Comparison of ENCODE assay signal across 25 cellular contexts in the genomic region with DNA sequence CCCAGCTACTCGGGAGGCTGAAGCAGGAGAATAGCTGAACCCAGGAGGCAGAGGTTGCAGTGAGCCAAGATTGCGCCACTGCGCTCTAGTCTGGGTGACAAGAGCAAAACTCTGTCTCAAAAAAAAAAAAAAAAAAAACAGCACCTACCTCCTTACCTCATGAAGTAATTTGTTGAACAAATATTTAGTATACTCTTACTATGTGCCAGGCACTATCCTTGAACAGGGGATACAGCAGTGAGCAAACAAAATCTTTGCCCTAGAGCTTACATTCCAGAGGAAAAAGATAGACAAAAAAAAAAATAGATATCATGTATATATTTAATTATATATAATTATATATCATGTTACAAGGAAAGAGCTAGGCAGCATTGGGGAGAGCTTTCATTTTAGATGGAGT.
"Had no signal": no experiment of that assay in that cellular context is flagged by ENCODE, and none has a peak within 500 bp of the region (broad histone marks: within the 10 kb centered on the region; RNA-seq: fewer than 3 reads in every experiment).

No MANE protein-coding gene starts in this region.

- H2AFZ ChIP-seq: parathyroid adenoma had no signal

- H3K27me3 ChIP-seq: esophagus muscularis mucosa, gastroesophageal sphincter, heart right ventricle, neutrophil, right lobe of liver, thyroid gland had no signal

- H3K9me3 Mint-ChIP-seq: activated CD4-positive, alpha-beta T cell treated with anti-CD3 and anti-CD28 coated beads, Interleukin-2, amount 10 ng/mL, durations not matched to agents 7 days and 5 days; activated naive CD4-positive, alpha-beta T cell treated with anti-CD3 and anti-CD28 coated beads, Interleukin-2, amount 10 ng/mL, durations not matched to agents 7 days and 5 days; activated naive CD8-positive, alpha-beta T cell treated with anti-CD3 and anti-CD28 coated beads, Interleukin-2, amount 50 U/mL, for 24 hours; activated T-cell treated with anti-CD3 and anti-CD28 coated beads, Interleukin-2, amount 50 U/mL, for 24 hours; brain; naive thymus-derived CD4-positive, alpha-beta T cell; stimulated activated effector memory CD8-positive, alpha-beta T cell treated with anti-CD3 and anti-CD28 coated beads, Interleukin-12 subunit alpha, Interleukin-12 subunit beta, amount 100 ng/mL, for 72 hours had no signal

- H3K9ac ChIP-seq: parathyroid adenoma had no signal

- H3K27ac Mint-ChIP-seq: activated CD4-positive, alpha-beta T cell treated with anti-CD3 and anti-CD28 coated beads, Interleukin-2, amount 10 ng/mL, durations not matched to agents 7 days and 5 days; activated naive CD4-positive, alpha-beta T cell treated with anti-CD3 and anti-CD28 coated beads, Interleukin-2, amount 10 ng/mL, durations not matched to agents 7 days and 5 days; activated T-cell treated with anti-CD3 and anti-CD28 coated beads, Interleukin-2, amount 50 U/mL, for 24 hours had no signal

- H3K4me3 Mint-ChIP-seq: activated CD4-positive, alpha-beta T cell treated with anti-CD3 and anti-CD28 coated beads, Interleukin-2, amount 10 ng/mL, durations not matched to agents 7 days and 5 days; activated CD8-positive, alpha-beta T cell treated with anti-CD3 and anti-CD28 coated beads, Interleukin-2, amount 10 ng/mL, durations not matched to agents 7 days and 5 days; activated naive CD4-positive, alpha-beta T cell treated with anti-CD3 and anti-CD28 coated beads, Interleukin-2, amount 10 ng/mL, durations not matched to agents 7 days and 5 days; activated naive CD8-positive, alpha-beta T cell treated with anti-CD3 and anti-CD28 coated beads, Interleukin-2, amount 50 U/mL, for 24 hours; activated T-cell treated with anti-CD3 and anti-CD28 coated beads, Interleukin-2, amount 50 U/mL, for 24 hours; brain; naive thymus-derived CD4-positive, alpha-beta T cell had no signal

- DNase-seq: activated CD4-positive, alpha-beta T cell treated with anti-CD3 and anti-CD28 coated beads, Interleukin-2, amount 10 ng/mL, durations not matched to agents 7 days and 5 days; activated CD8-positive, alpha-beta T cell treated with anti-CD3 and anti-CD28 coated beads, Interleukin-2, amount 10 ng/mL, durations not matched to agents 7 days and 5 days; activated naive CD4-positive, alpha-beta T cell treated with anti-CD3 and anti-CD28 coated beads, Interleukin-2, amount 10 ng/mL, durations not matched to agents 7 days and 5 days; activated naive CD8-positive, alpha-beta T cell treated with anti-CD3 and anti-CD28 coated beads, Interleukin-2, amount 50 U/mL, for 24 hours; activated T-cell treated with anti-CD3 and anti-CD28 coated beads, Interleukin-2, amount 50 U/mL, for 24 hours; anterior cingulate cortex; central memory CD4-positive, alpha-beta T cell; effector CD4-positive, alpha-beta T cell; heart right ventricle; mesenchymal stem cell; mucosa of descending colon; naive thymus-derived CD4-positive, alpha-beta T cell; small intestine; stimulated activated CD4-positive, alpha-beta T cell treated with anti-CD3 and anti-CD28 coated beads, Interleukin-4, amount 100 ng/mL, for 1 hour; T-helper 1 cell; T-helper 9 cell; thyroid gland had no signal

- H3K9me3 ChIP-seq: esophagus muscularis mucosa, gastroesophageal sphincter, heart right ventricle, mucosa of descending colon, neutrophil, right lobe of liver, thyroid gland had no signal

- H3K4me1 ChIP-seq: parathyroid adenoma, right lobe of liver, thyroid gland had no signal

- H3K4me3 ChIP-seq: coronary artery, esophagus muscularis mucosa, gastroesophageal sphincter, heart right ventricle, mucosa of descending colon, right lobe of liver, thyroid gland had no signal

- H3K36me3 ChIP-seq: esophagus muscularis mucosa, gastroesophageal sphincter, heart right ventricle, neutrophil, right lobe of liver, thyroid gland had no signal

- H3K79me2 ChIP-seq: parathyroid adenoma had no signal

- H3K27ac ChIP-seq: coronary artery, esophagus muscularis mucosa, gastroesophageal sphincter, heart right ventricle, neutrophil, parathyroid adenoma, right lobe of liver, thyroid gland had no signal

- H3K36me3 Mint-ChIP-seq: activated naive CD4-positive, alpha-beta T cell treated with anti-CD3 and anti-CD28 coated beads, Interleukin-2, amount 10 ng/mL, durations not matched to agents 7 days and 5 days; brain had no signal

- H3K27me3 Mint-ChIP-seq: activated naive CD8-positive, alpha-beta T cell treated with anti-CD3 and anti-CD28 coated beads, Interleukin-2, amount 50 U/mL, for 24 hours; activated T-cell treated with anti-CD3 and anti-CD28 coated beads, Interleukin-2, amount 50 U/mL, for 24 hours had no signal
